8 cellular contexts compared by ENCODE assay signal in genomic region chr12:76878899-76879709, GRCh38. TPM values are rescaled to one million over a fixed set of nuclear protein-coding genes. Genes with fewer than 3 reads are reported as not detected.
DNase-seq lines count a peak whose midpoint lies in the region; ATAC-seq, FAIRE-seq and TF ChIP-seq lines count a peak whose summit lies in the region.

Gene CSRP2, minus strand, starts transcription at chr12:76879019. Its CDS starts 12,759 bp downstream, at chr12:76866260.

- in situ Hi-C loops in ACHN (cut with HindIII; ENCODE audit: low pct_ligation_motif_present, low pct_unique_long_range_greater_than_20kb, low sequenced_read_pairs), result no loop called here

- intact Hi-C loops in kidney (cut with DNase I), result no loop called here

- H3K4me1 Mint-ChIP-seq in chondrocyte (ENCODE audit: low read depth), result peaks cover 77% of the 10 kb centered on the region

- no peak for FAIRE-seq in kidney (lab: Jason Lieb, UNC)

- H3K27ac ChIP-seq in kidney (ENCODE audit: low read depth in 2 of 2, low read length in 2 of 2), result peak within 1 kb of the TSS; percentile 83 to 94

- ATAC-seq in GM18868 (IDR thresholded peaks at IDR 0.05; ENCODE audit: unreplicated experiment) (peak; percentile 91), HG03097 (IDR thresholded peaks at IDR 0.05; ENCODE audit: low FRiP score, unreplicated experiment) (peak; percentile 93)

- peaks cover 0 to 3% of the 10 kb centered on the region in 2 donors for H3K4me1 ChIP-seq in kidney (ENCODE audit: control insufficient read depth in 1 of 2, insufficient read depth in 1 of 2, low read depth in 1 of 2, low read length in 2 of 2)

- H3K9me3 ChIP-seq in kidney (ENCODE audit: control insufficient read depth in 1 of 2, low read length in 2 of 2), result no peaks in the 10 kb centered on the region

- peak; percentile 97 for DNase-seq in ACHN
- DNase-seq in NCI-H2227 (lab: John Stamatoyannopoulos, UW; ENCODE audit: unreplicated experiment), result peak; percentile 97
- DNase-seq in activated CD4-positive, CD25-positive, alpha-beta regulatory T cell treated with anti-CD3 and anti-CD28 coated beads, Interleukin-2, amount 50 U/mL, for 16 hours (ENCODE audit: low read depth, low spot score), result peak; percentile 10
- peak; percentile 97 for DNase-seq in chondrocyte (ENCODE audit: low spot score)
- peak; percentile 97 for DNase-seq in kidney
- peak; percentile 37 to 76 (median 61) for DNase-seq in stimulated activated CD4-positive, alpha-beta T cell treated with anti-CD3 and anti-CD28 coated beads, Interleukin-12 subunit alpha, Interleukin-12 subunit beta, amount 100 ng/mL, for 48 hours (ENCODE audit: low read depth in 2 of 3, low spot score in 1 of 3)

- H3K27ac Mint-ChIP-seq in chondrocyte (ENCODE audit: unreplicated experiment), result peak within 1 kb of the TSS; percentile 96

- H3K9me3 Mint-ChIP-seq in chondrocyte (ENCODE audit: low read depth), result peaks cover 9% of the 10 kb centered on the region

- peak; percentile 67 for TF ChIP-seq CTCF in chondrocyte (IDR thresholded peaks at IDR 0.05)
- TF ChIP-seq CTCF in kidney (IDR thresholded peaks at IDR 0.05; ENCODE audit: borderline replicate concordance, extremely low read depth, insufficient read depth), result no peak

- peak within 1 kb of the TSS; percentile 99 for H3K4me3 Mint-ChIP-seq in chondrocyte (ENCODE audit: unreplicated experiment)

- H3K27me3 Mint-ChIP-seq in chondrocyte (ENCODE audit: low read depth), result no peaks in the 10 kb centered on the region

- H3K9ac ChIP-seq in kidney (ENCODE audit: low read length in 2 of 2), result peak within 1 kb of the TSS; percentile 81 to 84

- no peaks in the 10 kb centered on the region for H3K36me3 ChIP-seq in kidney (ENCODE audit: control insufficient read depth in 1 of 2, insufficient read depth in 2 of 2, low read length in 2 of 2)

- H3K36me3 Mint-ChIP-seq in chondrocyte (ENCODE audit: low read depth), result peaks cover 2% of the 10 kb centered on the region

- H3K4me3 ChIP-seq in kidney (ENCODE audit: low read length in 2 of 2), result peak within 1 kb of the TSS; percentile 82 to 83

RNA-seq across cellular contexts. Expression of gene CSRP2, which starts in this region (rescaled TPM):
- total RNA-seq in chondrocyte (204 to 240 TPM (median 215 TPM) in 3 replicates), kidney (40.8 TPM)
- polyA plus RNA-seq in kidney (ENCODE audit: insufficient read depth, low read depth, low replicate concordance), result 189 TPM

Comparison
In these comparisons a context has a peak if more than half of its experiments do, and no peak if none do; other contexts are left out.
1. Peak in every context shown above with its lines: DNase-seq, ATAC-seq, H3K4me3 ChIP-seq and H3K27ac ChIP-seq.
2. DNase-seq: peak in every context shown above with its lines; median percentile 97 in ACHN; 97 in NCI-H2227; 97 in chondrocyte; 97 in kidney; 61 in stimulated activated CD4-positive, alpha-beta T cell treated with anti-CD3 and anti-CD28 coated beads, Interleukin-12 subunit alpha, Interleukin-12 subunit beta, amount 100 ng/mL, for 48 hours; 10 in activated CD4-positive, CD25-positive, alpha-beta regulatory T cell treated with anti-CD3 and anti-CD28 coated beads, Interleukin-2, amount 50 U/mL, for 16 hours.